Comparison of ENCODE assay signal across 1 cellular context in genomic region chr12:10722905-10723866, GRCh38.
TF ChIP-seq lines count a peak whose summit lies in the region.

YBX3 (minus strand) TSS chr12:10723323; CDS start chr12:10723111, 212 bp downstream.

TF ChIP-seq in GM12878, 131 proteins besides CTCF, POLR2A, EP300 and RAD21 (continued from another document and continues in another):
- TF ChIP-seq E2F8 (IDR thresholded peaks at IDR 0.05; ENCODE audit: low read depth, partially characterized antibody) (no peak), HDAC6 (IDR thresholded peaks at IDR 0.05; ENCODE audit: unreplicated experiment) (no peak), POLR2AphosphoS5 (IDR thresholded peaks at IDR 0.05; ENCODE audit: low read length) (0 out of 2 replicates have a peak, but pooled peaks have one; percentile 24), MYB (IDR thresholded peaks at IDR 0.05; ENCODE audit: borderline replicate concordance, low read depth, low read length) (no peak), TAF1 (IDR thresholded peaks at IDR 0.05; ENCODE audit: borderline replicate concordance, low read depth, low read length) (0 out of 2 replicates have a peak, but pooled peaks have one; percentile 7), ZNF687 (IDR thresholded peaks at IDR 0.05) (0 out of 2 replicates have a peak, but pooled peaks have one; percentile 11), E4F1 (IDR thresholded peaks at IDR 0.05; ENCODE audit: borderline replicate concordance, partially characterized antibody) (no peak), ZNF384 (IDR thresholded peaks at IDR 0.05; ENCODE audit: borderline replicate concordance, low read depth, low read length) (no peak), RELB (IDR thresholded peaks at IDR 0.05; ENCODE audit: low read depth) (0 out of 2 replicates have a peak, but pooled peaks have one; percentile 12), NR2F1 (conservative IDR thresholded peaks at IDR 0.05) (0 out of 2 replicates have a peak, but pooled peaks have one; percentile 45), ZNF622 (IDR thresholded peaks at IDR 0.05) (no peak), ZNF207 (IDR thresholded peaks at IDR 0.05; ENCODE audit: borderline replicate concordance) (no peak), REST (IDR thresholded peaks at IDR 0.05; ENCODE audit: low read depth, low read length) (no peak), CUX1 (IDR thresholded peaks at IDR 0.05; ENCODE audit: insufficient replicate concordance, low read depth, low read length) (no peak), ATF3 (IDR thresholded peaks at IDR 0.05; ENCODE audit: borderline replicate concordance, extremely low read depth, low read depth, low read length) (no peak), SMC3 (IDR thresholded peaks at IDR 0.05; ENCODE audit: borderline replicate concordance, low read length) (no peak), GATAD2B (conservative IDR thresholded peaks at IDR 0.05; ENCODE audit: low read depth) (0 out of 2 replicates have a peak, but pooled peaks have one; percentile 12), GABPA (IDR thresholded peaks at IDR 0.05; ENCODE audit: low read depth) (no peak), ZBTB11 (CRISPR knock-in tag; IDR thresholded peaks at IDR 0.05) (no peak), HDGF (IDR thresholded peaks at IDR 0.05) (no peak), KDM1A (IDR thresholded peaks at IDR 0.05; ENCODE audit: borderline replicate concordance) (no peak), MYC (IDR thresholded peaks at IDR 0.05; ENCODE audit: insufficient read depth, insufficient read length, insufficient replicate concordance, low read length, severe bottlenecking) (no peak), YBX1 (IDR thresholded peaks at IDR 0.05) (no peak), SUZ12 (IDR thresholded peaks at IDR 0.05; ENCODE audit: unreplicated experiment) (no peak), FOXK2 (IDR thresholded peaks at IDR 0.05) (no peak), ZZZ3 (IDR thresholded peaks at IDR 0.05; ENCODE audit: control insufficient read depth, insufficient read length, low read depth) (no peak), SPI1 (IDR thresholded peaks at IDR 0.05; ENCODE audit: borderline replicate concordance, insufficient read depth, low read depth, low read length) (no peak), IKZF1 (conservative IDR thresholded peaks at IDR 0.05) (0 out of 2 replicates have a peak, but pooled peaks have one; percentile 8)
